ENCODE assay signal across 12 cellular contexts in the genomic region with DNA sequence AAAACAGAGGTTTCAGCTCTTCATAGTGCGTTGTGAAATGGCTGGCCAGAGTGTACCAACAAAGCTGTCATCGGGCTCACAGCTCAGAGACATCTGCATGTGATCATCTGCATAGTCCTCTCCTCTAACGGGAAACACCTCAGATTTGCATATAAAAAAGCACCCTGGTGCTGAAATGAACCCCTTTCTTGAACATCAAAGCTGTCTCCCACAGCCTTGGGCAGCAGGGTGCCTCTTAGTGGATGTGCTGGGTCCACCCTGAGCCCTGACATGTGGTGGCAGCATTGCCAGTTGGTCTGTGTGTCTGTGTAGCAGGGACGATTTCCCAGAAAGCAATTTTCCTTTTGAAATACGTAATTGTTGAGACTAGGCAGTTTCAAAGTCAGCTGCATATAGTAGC. TPM values are rescaled to one million over a fixed set of nuclear protein-coding genes. Genes with fewer than 3 reads are reported as not detected.
DNase-seq lines count a peak whose midpoint lies in the region; ATAC-seq and TF ChIP-seq lines count a peak whose summit lies in the region.
"Had no signal": no experiment of that assay in that cellular context is flagged by ENCODE, and none has a peak within 500 bp of the region (broad histone marks: within the 10 kb centered on the region; RNA-seq: fewer than 3 reads in every experiment).

No MANE protein-coding gene starts in this region.

- H3K9me3 ChIP-seq in Peyer's patch = no peaks in the 10 kb centered on the region

- TF ChIP-seq CTCF in Peyer's patch (IDR thresholded peaks at IDR 0.05) = no peak

- peak overlapping the region; percentile 58 for H3K4me3 Mint-ChIP-seq in activated T-helper 1 cell treated with anti-CD3 and anti-CD28 coated beads, Interleukin-12 subunit alpha, Interleukin-12 subunit beta, Interleukin-2, Interleukin-4 antibody, amounts not matched to agents 30 ng/mL and 10 ng/mL and 1 ng/mL, durations not matched to agents 14 hours and 24 hours and 36 hours

- no peak overlapping the region for H3K4me3 ChIP-seq in Peyer's patch
- H3K4me3 ChIP-seq: smooth muscle cell had no signal

- H3K4me1 ChIP-seq in Peyer's patch = peaks cover 0 to 3% (median 0%) of the 10 kb centered on the region in 4 donors

- H3K27ac Mint-ChIP-seq in activated T-helper 1 cell treated with anti-CD3 and anti-CD28 coated beads, Interleukin-12 subunit alpha, Interleukin-12 subunit beta, Interleukin-2, Interleukin-4 antibody, amounts not matched to agents 30 ng/mL and 10 ng/mL and 1 ng/mL, durations not matched to agents 14 hours and 24 hours and 36 hours = peak overlapping the region; percentile 72

- H3K9me3 Mint-ChIP-seq in activated T-helper 1 cell treated with anti-CD3 and anti-CD28 coated beads, Interleukin-12 subunit alpha, Interleukin-12 subunit beta, Interleukin-2, Interleukin-4 antibody, amounts not matched to agents 30 ng/mL and 10 ng/mL and 1 ng/mL, durations not matched to agents 14 hours and 24 hours and 36 hours = no peaks in the 10 kb centered on the region

- in situ Hi-C loops in KBM-7 (cut with MboI; ENCODE audit: low pct_unique_long_range_greater_than_20kb, low sequenced_read_pairs) = no loop called here

- H3K27ac ChIP-seq in Peyer's patch = no peak overlapping the region
- H3K27ac ChIP-seq: 22Rv1, HL-60 had no signal

- ATAC-seq in HG02610 (IDR thresholded peaks at IDR 0.05; ENCODE audit: unreplicated experiment) (peak; percentile 53), GM19463 (IDR thresholded peaks at IDR 0.05; ENCODE audit: unreplicated experiment) (no peak)

- peaks cover 22% of the 10 kb centered on the region for H3K4me1 Mint-ChIP-seq in activated T-helper 1 cell treated with anti-CD3 and anti-CD28 coated beads, Interleukin-12 subunit alpha, Interleukin-12 subunit beta, Interleukin-2, Interleukin-4 antibody, amounts not matched to agents 30 ng/mL and 10 ng/mL and 1 ng/mL, durations not matched to agents 14 hours and 24 hours and 36 hours (ENCODE audit: low read depth)

- DNase-seq in DMS 273 (lab: John Stamatoyannopoulos, UW; ENCODE audit: unreplicated experiment) = peak; percentile 26
- no peak for DNase-seq in DMS 273 treated with DMSO at 0.1 percent for 48 hours (lab: John Stamatoyannopoulos, UW)
- no peak for DNase-seq in activated T-helper 1 cell treated with anti-CD3 and anti-CD28 coated beads, Interleukin-12 subunit alpha, Interleukin-12 subunit beta, Interleukin-2, Interleukin-4 antibody, amounts not matched to agents 30 ng/mL and 10 ng/mL and 1 ng/mL, durations not matched to agents 14 hours and 24 hours and 36 hours (ENCODE audit: low spot score)
- DNase-seq in pons (ENCODE audit: low spot score) = peak; percentile 70
- DNase-seq in KBM-7 = no peak
- no peak for DNase-seq in Peyer's patch
- DNase-seq: NCI-H748 treated with DMSO at 0.1 percent for 48 hours had no signal

- TF ChIP-seq POLR2A in Peyer's patch (IDR thresholded peaks at IDR 0.05) = no peak

- intact Hi-C loops in activated T-helper 1 cell treated with anti-CD3 and anti-CD28 coated beads, Interleukin-12 subunit alpha, Interleukin-12 subunit beta, Interleukin-2, Interleukin-4 antibody, amounts not matched to agents 30 ng/mL and 10 ng/mL and 1 ng/mL, durations not matched to agents 14 hours and 24 hours and 36 hours (cut with micrococcal nuclease) = no loop called here

- peaks cover 0 to 54% (median 0%) of the 10 kb centered on the region in 3 donors for H3K36me3 ChIP-seq in Peyer's patch

- peaks cover 42% of the 10 kb centered on the region for H3K36me3 Mint-ChIP-seq in activated T-helper 1 cell treated with anti-CD3 and anti-CD28 coated beads, Interleukin-12 subunit alpha, Interleukin-12 subunit beta, Interleukin-2, Interleukin-4 antibody, amounts not matched to agents 30 ng/mL and 10 ng/mL and 1 ng/mL, durations not matched to agents 14 hours and 24 hours and 36 hours (ENCODE audit: low read depth)

- no peaks in the 10 kb centered on the region for H3K27me3 Mint-ChIP-seq in activated T-helper 1 cell treated with anti-CD3 and anti-CD28 coated beads, Interleukin-12 subunit alpha, Interleukin-12 subunit beta, Interleukin-2, Interleukin-4 antibody, amounts not matched to agents 30 ng/mL and 10 ng/mL and 1 ng/mL, durations not matched to agents 14 hours and 24 hours and 36 hours (ENCODE audit: insufficient read depth)

- H3K27me3 ChIP-seq in Peyer's patch = no peaks in the 10 kb centered on the region

RNA-seq across cellular contexts. Expression of a gene that starts 14.3 kb away (rescaled TPM):
- total RNA-seq in activated T-helper 1 cell treated with anti-CD3 and anti-CD28 coated beads, Interleukin-12 subunit alpha, Interleukin-12 subunit beta, Interleukin-2, Interleukin-4 antibody, amounts not matched to agents 30 ng/mL and 10 ng/mL and 1 ng/mL, durations not matched to agents 14 hours and 24 hours and 36 hours = 0.39 and 0.96 TPM in 2 replicates
- total RNA-seq in Peyer's patch = 10 to 100 TPM in 2 of 4 donors, 1 to 10 TPM in 2; 8.1 to 27.2 (median 12.7) TPM

Comparison
In these comparisons a context has a peak if more than half of its experiments do, and no peak if none do; other contexts are left out.
1. DNase-seq: peak in DMS 273 (single experiment) and pons (single experiment); none in DMS 273 treated with DMSO at 0.1 percent for 48 hours (single experiment), activated T-helper 1 cell treated with anti-CD3 and anti-CD28 coated beads, Interleukin-12 subunit alpha, Interleukin-12 subunit beta, Interleukin-2, Interleukin-4 antibody, amounts not matched to agents 30 ng/mL and 10 ng/mL and 1 ng/mL, durations not matched to agents 14 hours and 24 hours and 36 hours (single experiment), KBM-7 (single experiment) and Peyer's patch (0 of 3).